ENCODE assay signal across 26 cellular contexts in the genomic region with DNA sequence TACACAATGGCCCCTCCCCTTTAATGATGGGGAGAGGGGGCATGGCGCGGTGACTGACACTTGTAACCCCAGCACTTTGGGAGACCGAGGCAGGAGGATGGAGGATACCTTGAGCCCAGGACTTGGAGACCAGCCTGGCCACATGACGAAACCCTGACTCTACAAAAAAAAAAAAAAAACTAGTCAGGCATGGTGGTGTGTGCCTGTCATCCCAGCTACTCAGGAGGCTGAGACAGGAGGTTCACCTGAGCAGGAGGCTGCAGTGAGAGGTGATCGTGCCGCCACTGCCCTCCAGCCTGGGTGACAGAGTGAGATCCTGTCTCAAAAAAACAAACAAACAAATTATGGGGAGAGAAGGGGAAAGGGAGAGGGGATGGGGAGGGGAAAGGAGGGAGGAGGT.
"Had no signal": no experiment of that assay in that cellular context is flagged by ENCODE, and none has a peak within 500 bp of the region (broad histone marks: within the 10 kb centered on the region; RNA-seq: fewer than 3 reads in every experiment).

No MANE protein-coding gene starts in this region.

- FAIRE-seq: colon, endothelial cell of umbilical vein, islet of Langerhans, urothelium cell line had no signal

- H3K27me3 ChIP-seq: esophagus muscularis mucosa, foreskin keratinocyte, gastroesophageal sphincter, heart right ventricle, left lung, spleen, tibial nerve, upper lobe of left lung had no signal

- H3K36me3 ChIP-seq: esophagus muscularis mucosa, gastroesophageal sphincter, heart right ventricle, left lung, spleen, thoracic aorta, tibial nerve, upper lobe of left lung had no signal

- H3K27ac ChIP-seq: esophagus muscularis mucosa, foreskin keratinocyte, gastroesophageal sphincter, psoas muscle, skin epidermis, thoracic aorta, tibial nerve, upper lobe of left lung had no signal

- ATAC-seq: foreskin keratinocyte; gastroesophageal sphincter; heart right ventricle; left cardiac atrium; left lung; naive thymus-derived CD8-positive, alpha-beta T cell; psoas muscle; right cardiac atrium; stimulated activated naive B cell treated with anti-CD40 and anti-IgM and Interleukin-4, amounts not matched to agents 10 μg/mL and 1 μg/mL and 100 μg/mL, for 72 hours had no signal

- H3K4me1 ChIP-seq: foreskin keratinocyte had no signal

- H3K4me3 ChIP-seq: esophagus muscularis mucosa, gastroesophageal sphincter, heart right ventricle, left lung, psoas muscle, skin epidermis, spleen, thoracic aorta, tibial nerve, upper lobe of left lung had no signal

- DNase-seq: effector CD8-positive, alpha-beta T cell; foreskin keratinocyte; heart right ventricle; hippocampal formation; left cardiac atrium; left lung; mesendoderm; midbrain; naive thymus-derived CD8-positive, alpha-beta T cell; nephron progenitor cell; nucleus accumbens; psoas muscle; spleen; stimulated activated CD4-positive, alpha-beta T cell treated with anti-CD3 and anti-CD28 coated beads, Interleukin-4, amount 100 ng/mL, for 4 hours; stimulated activated naive B cell treated with anti-CD40 and anti-IgM and Interleukin-4, amounts not matched to agents 10 μg/mL and 1 μg/mL and 100 μg/mL, for 72 hours; upper lobe of left lung had no signal

- H3K9me3 ChIP-seq: esophagus muscularis mucosa, gastroesophageal sphincter, heart right ventricle, left lung, psoas muscle, spleen, thoracic aorta, tibial nerve, upper lobe of left lung had no signal
